ENCODE assay signal across 23 cellular contexts in genomic region chr2:54642684-54643430, GRCh38.
A peak's percentile ranks its signal among the peaks of the same experiment; 100 is the strongest.
DNase-seq lines count a peak whose midpoint lies in the region; ATAC-seq, FAIRE-seq and TF ChIP-seq lines count a peak whose summit lies in the region.
"Had no signal": no experiment of that assay in that cellular context is flagged by ENCODE, and none has a peak within 500 bp of the region (broad histone marks: within the 10 kb centered on the region; RNA-seq: fewer than 3 reads in every experiment).

No MANE protein-coding gene starts in this region.

- CTCF ChIA-PET in CD4-positive, alpha-beta memory T cell (lab: Charles Lee; ENCODE audit: partially characterized antibody): interaction anchor here (0.6 to 2.1 kb wide), 4 partner anchors 23 to 119 kb away, joined by 3 to 7 read pairs (median 4); no protein-coding TSS in a partner anchor
- CTCF ChIA-PET in K562 (lab: Yijun Ruan, JAX; ENCODE audit: low intra/inter-chr PET ratio): no interaction called here

- no peaks in the 10 kb centered on the region for H3K9me1 ChIP-seq in K562 (ENCODE audit: control insufficient read depth, insufficient read depth, low read length)

- H3K27me3 ChIP-seq in CD4-positive, CD25-positive, alpha-beta regulatory T cell (ENCODE audit: control insufficient read depth, insufficient read depth, low read length): no peaks in the 10 kb centered on the region
- no peaks in the 10 kb centered on the region for H3K27me3 ChIP-seq in CD4-positive, alpha-beta memory T cell (ENCODE audit: insufficient read depth, low read length)
- no peaks in the 10 kb centered on the region for H3K27me3 ChIP-seq in K562 (ENCODE audit: control insufficient read depth in 2 of 2, insufficient read depth in 2 of 2, low read length in 2 of 2)
- H3K27me3 ChIP-seq: esophagus squamous epithelium had no signal

- H3K36me3 Mint-ChIP-seq in CD4-positive, CD25-positive, alpha-beta regulatory T cell: peaks cover 73% of the 10 kb centered on the region
- H3K36me3 Mint-ChIP-seq in CD4-positive, alpha-beta memory T cell: peaks cover 87 to 90% of the 10 kb centered on the region in 2 donors
- H3K36me3 Mint-ChIP-seq in osteocyte (ENCODE audit: unreplicated experiment): peaks cover 70% of the 10 kb centered on the region

- peak overlapping the region; percentile 42 to 87 (median 77) for H3K27ac Mint-ChIP-seq in CD4-positive, CD25-positive, alpha-beta regulatory T cell
- peak overlapping the region in 6 of 7 donors; percentile 16 to 74 (median 51) for H3K27ac Mint-ChIP-seq in CD4-positive, alpha-beta memory T cell
- H3K27ac Mint-ChIP-seq in osteocyte (ENCODE audit: unreplicated experiment): peak overlapping the region; percentile 46
- H3K27ac Mint-ChIP-seq: activated naive CD8-positive, alpha-beta T cell treated with anti-CD3 and anti-CD28 coated beads, Interleukin-2, amount 10 ng/mL, durations not matched to agents 7 days and 5 days; WTC11 had no signal

- H3K27me3 Mint-ChIP-seq in CD4-positive, CD25-positive, alpha-beta regulatory T cell: no peaks in the 10 kb centered on the region
- no peaks in the 10 kb centered on the region for H3K27me3 Mint-ChIP-seq in CD4-positive, alpha-beta memory T cell
- no peaks in the 10 kb centered on the region for H3K27me3 Mint-ChIP-seq in osteocyte (ENCODE audit: unreplicated experiment)
- H3K27me3 Mint-ChIP-seq: activated naive CD8-positive, alpha-beta T cell treated with anti-CD3 and anti-CD28 coated beads, Interleukin-2, amount 10 ng/mL, durations not matched to agents 7 days and 5 days; stimulated activated memory B cell treated with anti-CD40 and anti-IgM and Interleukin-4, amounts not matched to agents 10 μg/mL and 1 μg/mL and 100 μg/mL, for 72 hours had no signal

- TF ChIP-seq CTCF in K562 (IDR thresholded peaks at IDR 0.05 in 2 of 3, conservative IDR thresholded peaks at IDR 0.05 in 1 of 3; ENCODE audit: insufficient read depth in 2 of 3, low read depth in 1 of 3, low read length in 3 of 3) (no peak), osteocyte (IDR thresholded peaks at IDR 0.05) (no peak)

- no peak for ATAC-seq in CD4-positive, CD25-positive, alpha-beta regulatory T cell (ENCODE audit: low read depth in 2 of 2)
- no peak for ATAC-seq in K562
- ATAC-seq in sciatic nerve: no peak
- ATAC-seq: stimulated activated memory B cell treated with anti-CD40 and anti-IgM and Interleukin-4, amounts not matched to agents 10 μg/mL and 1 μg/mL and 100 μg/mL, for 72 hours; WTC11 had no signal

- no peaks in the 10 kb centered on the region for H4K20me1 ChIP-seq in K562 (replicated peaks; ENCODE audit: control insufficient read depth, insufficient read depth, low read length)

- intact Hi-C loops in CD4-positive, alpha-beta memory T cell (cut with micrococcal nuclease): no loop called here
- intact Hi-C loops in K562 (cut with micrococcal nuclease): no loop called here
- intact Hi-C loops in sciatic nerve (cut with DNase I): no loop called here

- peaks cover 89% of the 10 kb centered on the region for H3K36me3 ChIP-seq in CD4-positive, CD25-positive, alpha-beta regulatory T cell (ENCODE audit: control insufficient read depth, insufficient read depth, low read length)
- peaks cover 59% of the 10 kb centered on the region for H3K36me3 ChIP-seq in CD4-positive, alpha-beta memory T cell (ENCODE audit: insufficient read depth, low read length)
- H3K36me3 ChIP-seq in K562 (ENCODE audit: control insufficient read depth, insufficient read depth, low read length): peaks cover 75% of the 10 kb centered on the region

- H2AFZ ChIP-seq in K562 (ENCODE audit: low read depth, low read length): no peak overlapping the region

- H3K27ac ChIP-seq in CD4-positive, CD25-positive, alpha-beta regulatory T cell (ENCODE audit: insufficient read depth, low read length, poor library complexity, severe bottlenecking): no peak overlapping the region
- no peak overlapping the region for H3K27ac ChIP-seq in CD4-positive, alpha-beta memory T cell (ENCODE audit: low read depth, low read length)
- no peak overlapping the region for H3K27ac ChIP-seq in K562 (ENCODE audit: extremely low read depth, low read depth, low read length)

- H3K4me1 ChIP-seq in CD4-positive, CD25-positive, alpha-beta regulatory T cell (ENCODE audit: control insufficient read depth, insufficient read depth, low read length, poor library complexity, severe bottlenecking): no peaks in the 10 kb centered on the region
- no peaks in the 10 kb centered on the region for H3K4me1 ChIP-seq in CD4-positive, alpha-beta memory T cell (ENCODE audit: insufficient read depth, low read length)
- 0 out of 5 replicates have a peak, but pooled peaks cover 0 to 3% of the 10 kb centered on the region in 2 experiments for H3K4me1 ChIP-seq in K562 (replicated peaks in 1 of 2; ENCODE audit: control insufficient read depth in 2 of 2, insufficient read depth in 2 of 2, low read length in 2 of 2)

- H3K4me1 Mint-ChIP-seq in CD4-positive, CD25-positive, alpha-beta regulatory T cell: peaks cover 6 to 19% (median 9%) of the 10 kb centered on the region in 4 donors
- peaks cover 11 to 26% (median 14%) of the 10 kb centered on the region in 4 donors for H3K4me1 Mint-ChIP-seq in CD4-positive, alpha-beta memory T cell
- peaks cover 11% of the 10 kb centered on the region for H3K4me1 Mint-ChIP-seq in osteocyte (ENCODE audit: unreplicated experiment)
- H3K4me1 Mint-ChIP-seq: WTC11 had no signal

- TF ChIP-seq EP300 in K562 (IDR thresholded peaks at IDR 0.05; ENCODE audit: low read length): no peak

- no peaks in the 10 kb centered on the region for H3K9me3 Mint-ChIP-seq in CD4-positive, CD25-positive, alpha-beta regulatory T cell
- no peaks in the 10 kb centered on the region for H3K9me3 Mint-ChIP-seq in CD4-positive, alpha-beta memory T cell
- H3K9me3 Mint-ChIP-seq in osteocyte (ENCODE audit: unreplicated experiment): no peaks in the 10 kb centered on the region
- H3K9me3 Mint-ChIP-seq: activated naive CD8-positive, alpha-beta T cell treated with anti-CD3 and anti-CD28 coated beads, Interleukin-2, amount 10 ng/mL, durations not matched to agents 7 days and 5 days; stimulated activated memory B cell treated with anti-CD40 and anti-IgM and Interleukin-4, amounts not matched to agents 10 μg/mL and 1 μg/mL and 100 μg/mL, for 72 hours; WTC11 had no signal

- H3K4me3 Mint-ChIP-seq in CD4-positive, CD25-positive, alpha-beta regulatory T cell: no peak overlapping the region
- H3K4me3 Mint-ChIP-seq in CD4-positive, alpha-beta memory T cell: no peak overlapping the region
- H3K4me3 Mint-ChIP-seq in osteocyte (ENCODE audit: unreplicated experiment): no peak overlapping the region
- H3K4me3 Mint-ChIP-seq: activated naive CD8-positive, alpha-beta T cell treated with anti-CD3 and anti-CD28 coated beads, Interleukin-2, amount 10 ng/mL, durations not matched to agents 7 days and 5 days; stimulated activated memory B cell treated with anti-CD40 and anti-IgM and Interleukin-4, amounts not matched to agents 10 μg/mL and 1 μg/mL and 100 μg/mL, for 72 hours; WTC11 had no signal

- in situ Hi-C loops in K562 (cut with MboI): loop anchor here (10.0 kb wide), 1 partner anchor 118 kb away; no protein-coding TSS in a partner anchor
- in situ Hi-C loops in G401 (cut with HindIII; ENCODE audit: low sequenced_read_pairs): no loop called here

- H3K9ac ChIP-seq in K562 (ENCODE audit: insufficient read depth in 1 of 2, low read depth in 2 of 2, low read length in 2 of 2): no peak overlapping the region
- H3K9ac ChIP-seq: SK-N-SH had no signal

- 79% methylated on average over 11 of the region's 11 CpGs for WGBS in K562 (ENCODE audit: insufficient coverage, low coverage, missing lambda C conversion rate)

- no peaks in the 10 kb centered on the region for H3K9me3 ChIP-seq in CD4-positive, CD25-positive, alpha-beta regulatory T cell (ENCODE audit: control insufficient read depth in 2 of 2, low read length in 2 of 2)
- no peaks in the 10 kb centered on the region for H3K9me3 ChIP-seq in CD4-positive, alpha-beta memory T cell (ENCODE audit: control insufficient read depth in 1 of 2, low read length in 2 of 2)
- no peaks in the 10 kb centered on the region for H3K9me3 ChIP-seq in K562 (replicated peaks; ENCODE audit: control insufficient read depth, insufficient read depth, low read depth, low read length)
- H3K9me3 ChIP-seq: esophagus squamous epithelium, SK-N-SH had no signal

- no peaks in the 10 kb centered on the region for H3K79me2 ChIP-seq in K562 (ENCODE audit: control insufficient read depth, insufficient read depth, low read length)

- POLR2A ChIA-PET in CD4-positive, alpha-beta memory T cell (lab: Charles Lee; ENCODE audit: partially characterized antibody): interaction anchor here (1.7 kb wide), 1 partner anchor 85 kb away, joined by 4 read pairs; no protein-coding TSS in a partner anchor
- POLR2A ChIA-PET in K562 (lab: Yijun Ruan, JAX): interaction anchor here (0.6 kb wide), 1 partner anchor 15 kb away, joined by 3 read pairs; no protein-coding TSS in a partner anchor

- BruUV-seq in K562 (replicated peaks; lab: Mats Ljungman, UMichigan): no TSS peak

- H3K4me2 ChIP-seq in K562 (ENCODE audit: insufficient read depth, low read length): no peak overlapping the region
- H3K4me2 ChIP-seq: SK-N-SH had no signal

- no peak for FAIRE-seq in K562 (lab: Jason Lieb, UNC)
- FAIRE-seq: GM12891, kidney had no signal

- TF ChIP-seq RAD21 in K562 (CRISPR knock-in tag; conservative IDR thresholded peaks at IDR 0.05 in 1 of 2, IDR thresholded peaks at IDR 0.05 in 1 of 2): no peak

- no peak for DNase-seq in CD4-positive, CD25-positive, alpha-beta regulatory T cell
- DNase-seq in CD4-positive, alpha-beta memory T cell: no peak
- DNase-seq in K562 (ENCODE audit: extremely low read depth in 1 of 4, low spot score in 3 of 4) (no peak), osteocyte (ENCODE audit: extremely low spot score, unreplicated experiment) (no peak), sciatic nerve (ENCODE audit: low spot score) (no peak), NOMO-1 treated with DMSO at 0.1 percent for 48 hours (lab: John Stamatoyannopoulos, UW; ENCODE audit: unreplicated experiment) (no peak), G401 (ENCODE audit: low spot score) (no peak)
- DNase-seq: activated naive CD8-positive, alpha-beta T cell treated with anti-CD3 and anti-CD28 coated beads, Interleukin-2, amount 10 ng/mL, durations not matched to agents 7 days and 5 days; activated T-cell treated with anti-CD3 and anti-CD28 coated beads, Interleukin-2, amount 50 U/mL, for 48 hours; DND-41; effector memory CD4-positive, alpha-beta T cell; esophagus squamous epithelium; HCEC 1CT; mammary epithelial cell; NCI-H1417 treated with DMSO at 0.1 percent for 48 hours; NCI-H524 treated with DMSO at 0.1 percent for 48 hours; RPMI8226; SK-N-SH; T1000 had no signal

- TF ChIP-seq POLR2A in K562 (conservative IDR thresholded peaks at IDR 0.05): no peak

- no peak overlapping the region for H3K4me3 ChIP-seq in CD4-positive, CD25-positive, alpha-beta regulatory T cell (ENCODE audit: low read depth, low read length)
- H3K4me3 ChIP-seq in CD4-positive, alpha-beta memory T cell (ENCODE audit: low read length in 2 of 2): no peak overlapping the region
- no peak overlapping the region for H3K4me3 ChIP-seq in K562
- H3K4me3 ChIP-seq: esophagus squamous epithelium had no signal

TF ChIP-seq in K562, 482 proteins besides CTCF, POLR2A, EP300 and RAD21 (continues in another document):
- TF ChIP-seq BRF1 (IDR thresholded peaks at IDR 0.05; ENCODE audit: borderline replicate concordance, extremely low read depth, insufficient read length): no peak
- no peak for TF ChIP-seq RBBP5 (IDR thresholded peaks at IDR 0.05; ENCODE audit: borderline replicate concordance, insufficient read depth, low read length, poor library complexity, severe bottlenecking)
